Comparison of ENCODE assay signal across 19 cellular contexts in the genomic region with DNA sequence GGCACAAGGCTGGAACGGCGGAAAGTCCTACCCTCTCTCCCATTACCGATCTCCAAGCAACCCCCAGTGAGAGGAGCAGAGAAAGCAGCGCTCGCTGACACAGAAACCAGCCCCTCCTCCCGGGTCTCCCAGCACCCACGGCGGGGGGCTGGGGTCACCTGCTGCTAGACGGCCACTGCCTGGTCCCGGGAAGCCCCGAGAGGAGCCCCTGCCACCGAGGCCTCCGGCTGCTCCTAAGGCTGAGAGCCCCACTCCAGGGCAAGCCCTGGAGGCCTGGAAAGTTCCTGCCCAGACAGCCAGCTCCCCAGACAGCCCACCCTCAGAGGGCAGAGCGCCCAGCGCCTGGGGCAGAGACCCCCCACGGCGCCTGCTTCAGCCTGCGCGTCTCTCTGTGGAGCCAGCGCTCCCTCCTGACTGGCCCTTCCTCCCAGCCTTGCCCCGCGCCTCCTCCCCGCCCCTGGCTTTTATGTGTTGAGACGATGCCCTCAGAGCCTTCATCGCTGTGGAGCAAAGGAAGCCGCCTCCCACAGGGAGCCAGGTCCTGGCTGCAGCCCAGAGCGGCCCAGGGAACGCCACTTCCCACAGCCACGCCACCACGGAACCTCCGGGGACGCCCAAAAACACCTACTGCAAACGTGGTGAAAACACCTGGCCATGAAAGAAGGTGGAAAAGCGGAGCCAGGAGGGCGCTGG. TPM values are rescaled to one million over a fixed set of nuclear protein-coding genes. Genes with fewer than 3 reads are reported as not detected.
DNase-seq lines count a peak whose midpoint lies in the region; ATAC-seq and TF ChIP-seq lines count a peak whose summit lies in the region.
"Had no signal": no experiment of that assay in that cellular context is flagged by ENCODE, and none has a peak within 500 bp of the region (broad histone marks: within the 10 kb centered on the region; RNA-seq: fewer than 3 reads in every experiment).

No MANE protein-coding gene starts in this region.

- H3K9ac ChIP-seq in BLaER1 treated with 17β-estradiol and CSF1 and Interleukin-3, amounts not matched to agents 10 nM and 100 nM = peak overlapping the region; percentile 29 to 76 (median 60); a peak in 19 of 22 replicates
- no peak overlapping the region for H3K9ac ChIP-seq in endodermal cell (ENCODE audit: extremely low read depth, low read length, poor library complexity, severe bottlenecking)

- no peak for ATAC-seq in psoas muscle
- ATAC-seq in GM21423 (IDR thresholded peaks at IDR 0.05; ENCODE audit: unreplicated experiment) = no peak
- ATAC-seq: Panc1; stimulated activated memory B cell treated with anti-CD40 and anti-IgM and Interleukin-4, amounts not matched to agents 10 μg/mL and 1 μg/mL and 100 μg/mL, for 72 hours had no signal

- H3K4me1 Mint-ChIP-seq in endodermal cell = no peaks in the 10 kb centered on the region

- intact Hi-C loops in psoas muscle (cut with DNase I) = loop anchor here in 1 of 2 donors (10.0 kb wide), 1 partner anchor 46 kb away; the partner anchor contains the start of gene MLLT1

- peaks cover 54 to 100% (median 100%) of the 10 kb centered on the region in 10 experiments for H3K4me1 ChIP-seq in BLaER1 treated with 17β-estradiol and CSF1 and Interleukin-3, amounts not matched to agents 10 nM and 100 nM
- H3K4me1 ChIP-seq in SJSA1 (replicated peaks) = peaks cover 48% of the 10 kb centered on the region
- no peaks in the 10 kb centered on the region for H3K4me1 ChIP-seq in endodermal cell (ENCODE audit: control insufficient read depth, insufficient read depth, low read length)
- H3K4me1 ChIP-seq in psoas muscle = peaks cover 27% of the 10 kb centered on the region

- WGBS in endodermal cell (ENCODE audit: insufficient coverage in 1 of 2, insufficient read length in 1 of 2), 2 experiments = 74 to 86% methylated on average over 10 to 35 of the region's 35 CpGs
- 82 to 85% (median 83%) methylated on average over 31 to 35 of the region's 35 CpGs for WGBS in psoas muscle, 3 donors

- H3K4me3 ChIP-seq in BLaER1 treated with 17β-estradiol and CSF1 and Interleukin-3, amounts not matched to agents 10 nM and 100 nM = peak overlapping the region in 9 of 10 experiments; percentile 4 to 53 (median 36); a peak in 15 of 20 replicates
- H3K4me3 ChIP-seq in SJSA1 (no peak overlapping the region), endodermal cell (ENCODE audit: low read length) (no peak overlapping the region), psoas muscle (no peak overlapping the region)
- H3K4me3 ChIP-seq: thyroid gland had no signal

- H3K27ac ChIP-seq in BLaER1 treated with 17β-estradiol and CSF1 and Interleukin-3, amounts not matched to agents 10 nM and 100 nM = peak overlapping the region in 8 of 11 experiments; percentile 36 to 67 (median 62); a peak in 17 of 22 replicates
- no peak overlapping the region for H3K27ac ChIP-seq in SJSA1
- H3K27ac ChIP-seq in endodermal cell (ENCODE audit: low read depth, low read length) = peak overlapping the region; percentile 81
- H3K27ac ChIP-seq in psoas muscle = no peak overlapping the region

- peak overlapping the region; percentile 89 for H3K27ac Mint-ChIP-seq in endodermal cell
- H3K27ac Mint-ChIP-seq: mesothelial cell of epicardium; stimulated activated memory B cell treated with anti-CD40 and anti-IgM and Interleukin-4, amounts not matched to agents 10 μg/mL and 1 μg/mL and 100 μg/mL, for 72 hours had no signal

- DNase-seq in SJSA1 (ENCODE audit: low read depth in 1 of 2, low spot score in 2 of 2) (peak; percentile 83 to 88), endodermal cell (no peak), psoas muscle (peak; percentile 9 to 48), DMS153 treated with DMSO at 0.1 percent for 48 hours (lab: John Stamatoyannopoulos, UW; ENCODE audit: unreplicated experiment) (no peak), DMS 273 treated with DMSO at 0.1 percent for 48 hours (lab: John Stamatoyannopoulos, UW) (no peak)
- no peak for DNase-seq in effector CD8-positive, alpha-beta T cell (lab: John Stamatoyannopoulos, UW)
- DNase-seq: activated CD4-positive, alpha-beta T cell treated with anti-CD3 and anti-CD28 coated beads for 4 hours; activated effector memory CD4-positive, alpha-beta T cell treated with anti-CD3 and anti-CD28 coated beads, Interleukin-2, amount 50 U/mL, for 16 hours; hippocampal formation; NCI-H1417; NCI-H82; stimulated activated CD4-positive, alpha-beta T cell treated with anti-CD3 and anti-CD28 coated beads, Interleukin-15, amount 100 ng/mL, for 24 hours had no signal

- no peaks in the 10 kb centered on the region for H3K9me3 ChIP-seq in BLaER1 treated with 17β-estradiol and CSF1 and Interleukin-3, amounts not matched to agents 10 nM and 100 nM (replicated peaks in 1 of 11)
- H3K9me3 ChIP-seq in SJSA1 (replicated peaks) (no peaks in the 10 kb centered on the region), endodermal cell (ENCODE audit: control insufficient read depth, low read length) (no peaks in the 10 kb centered on the region), psoas muscle (no peaks in the 10 kb centered on the region)
- H3K9me3 ChIP-seq: thyroid gland had no signal

- peaks cover 0 to 12% (median 0%) of the 10 kb centered on the region in 11 experiments; a peak in 3 of 22 replicates for H3K27me3 ChIP-seq in BLaER1 treated with 17β-estradiol and CSF1 and Interleukin-3, amounts not matched to agents 10 nM and 100 nM
- H3K27me3 ChIP-seq in SJSA1 (replicated peaks) (no peaks in the 10 kb centered on the region), endodermal cell (ENCODE audit: control insufficient read depth, insufficient read depth, low read length, poor library complexity, severe bottlenecking) (no peaks in the 10 kb centered on the region), psoas muscle (ENCODE audit: insufficient read depth in 3 of 3, low read length in 2 of 3) (no peaks in the 10 kb centered on the region)
- H3K27me3 ChIP-seq: thyroid gland had no signal

- H3K4me3 Mint-ChIP-seq in endodermal cell = no peak overlapping the region
- H3K4me3 Mint-ChIP-seq: mesothelial cell of epicardium; neural crest cell; stimulated activated memory B cell treated with anti-CD40 and anti-IgM and Interleukin-4, amounts not matched to agents 10 μg/mL and 1 μg/mL and 100 μg/mL, for 72 hours had no signal

- peaks cover 39% of the 10 kb centered on the region for H3K36me3 Mint-ChIP-seq in endodermal cell (ENCODE audit: low read depth)

- H3K9me3 Mint-ChIP-seq in endodermal cell = no peaks in the 10 kb centered on the region
- H3K9me3 Mint-ChIP-seq: mesothelial cell of epicardium; neural crest cell; stimulated activated memory B cell treated with anti-CD40 and anti-IgM and Interleukin-4, amounts not matched to agents 10 μg/mL and 1 μg/mL and 100 μg/mL, for 72 hours had no signal

- peaks cover 37 to 64% (median 50%) of the 10 kb centered on the region in 11 experiments for H3K36me3 ChIP-seq in BLaER1 treated with 17β-estradiol and CSF1 and Interleukin-3, amounts not matched to agents 10 nM and 100 nM
- H3K36me3 ChIP-seq in SJSA1 (peaks cover 59% of the 10 kb centered on the region), endodermal cell (ENCODE audit: control insufficient read depth, insufficient read depth, low read length) (peaks cover 31% of the 10 kb centered on the region), psoas muscle (ENCODE audit: insufficient read depth in 1 of 2, low read depth in 1 of 2) (peaks cover 3 to 27% of the 10 kb centered on the region in 2 donors)

- H3K27me3 Mint-ChIP-seq in endodermal cell (ENCODE audit: insufficient read depth) = no peaks in the 10 kb centered on the region
- H3K27me3 Mint-ChIP-seq: stimulated activated memory B cell treated with anti-CD40 and anti-IgM and Interleukin-4, amounts not matched to agents 10 μg/mL and 1 μg/mL and 100 μg/mL, for 72 hours had no signal

- H3K4me2 ChIP-seq in BLaER1 treated with 17β-estradiol and CSF1 and Interleukin-3, amounts not matched to agents 10 nM and 100 nM = peak overlapping the region; percentile 91 to 100 (median 98)

- H4K20me1 ChIP-seq in BLaER1 treated with 17β-estradiol and CSF1 and Interleukin-3, amounts not matched to agents 10 nM and 100 nM = peaks cover 99 to 100% (median 100%) of the 10 kb centered on the region in 11 experiments

- no peak for TF ChIP-seq CTCF in endodermal cell (conservative IDR thresholded peaks at IDR 0.05)
- no peak for TF ChIP-seq CTCF in psoas muscle (IDR thresholded peaks at IDR 0.05)

RNA-seq across cellular contexts. Expression of gene MLLT1, which starts 51.1 kb away (rescaled TPM):
- total RNA-seq in SJSA1 (2014; rRNA removed; shearing (Covaris generic)) = 9.1 and 13.4 TPM in 2 replicates
- total RNA-seq in endodermal cell (10 to 100 TPM; 50.1 to 51.8 TPM), psoas muscle (10 to 100 TPM; 35.8 to 51.7 (median 44.0) TPM)
- polyA plus RNA-seq in endodermal cell (2013, experiment 1 of 2) = 57.3 TPM
- 47.7 TPM for polyA plus RNA-seq in endodermal cell (2013, experiment 2 of 2)
- polyA plus RNA-seq in psoas muscle = 10 to 100 TPM; 24.2 to 34.2 (median 25.2) TPM

Comparison
In these comparisons a context has a peak if more than half of its experiments do, and no peak if none do; other contexts are left out.
1. H3K27ac ChIP-seq: peak in BLaER1 treated with 17β-estradiol and CSF1 and Interleukin-3, amounts not matched to agents 10 nM and 100 nM (8 of 11) and endodermal cell (single experiment); none in SJSA1 (single experiment) and psoas muscle (single experiment).
2. H3K4me3 ChIP-seq: peak in BLaER1 treated with 17β-estradiol and CSF1 and Interleukin-3, amounts not matched to agents 10 nM and 100 nM (9 of 10); none in SJSA1 (single experiment), endodermal cell (single experiment) and psoas muscle (single experiment).
3. DNase-seq: peak in SJSA1 (2 of 2) and psoas muscle (2 of 2); none in endodermal cell (single experiment), DMS153 treated with DMSO at 0.1 percent for 48 hours (single experiment), effector CD8-positive, alpha-beta T cell (single experiment) and DMS 273 treated with DMSO at 0.1 percent for 48 hours (single experiment).